1 cellular context compared by ENCODE assay signal in the genomic region with DNA sequence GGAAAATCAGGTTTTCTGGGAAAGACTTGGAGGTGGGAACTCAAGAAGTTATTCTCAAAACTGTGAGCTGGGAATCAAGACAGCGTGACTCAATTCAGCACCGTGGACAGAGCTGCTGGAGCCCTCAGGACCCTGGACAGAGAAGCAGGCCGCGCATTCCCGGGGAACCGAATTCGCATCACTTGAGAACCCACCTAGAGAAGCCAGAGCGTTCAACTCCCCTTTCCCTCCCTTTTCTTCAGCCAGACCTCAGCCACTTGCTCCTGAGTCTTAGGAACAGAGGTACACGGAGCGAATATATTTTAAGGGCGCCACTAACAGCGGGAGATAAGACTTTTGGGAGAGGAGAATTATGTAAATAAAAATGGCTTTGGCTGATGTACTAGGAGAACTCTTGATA.
A peak's percentile ranks its signal among the peaks of the same experiment; 100 is the strongest.
TF ChIP-seq lines count a peak whose summit lies in the region.

No MANE protein-coding gene starts in this region.

TF ChIP-seq in HepG2, 621 proteins besides CTCF, POLR2A, EP300 and RAD21 (continued from another document and continues in another):
- TF ChIP-seq TCF7L2 (IDR thresholded peaks at IDR 0.05; ENCODE audit: low read depth, low read length) (no peak), CCAR2 (optimal IDR thresholded peaks at IDR 0.05; ENCODE audit: low read depth, low read length) (no peak), ZNF816 (CRISPR knock-in tag; IDR thresholded peaks at IDR 0.05; ENCODE audit: borderline replicate concordance) (peak; percentile 100), SP5 (CRISPR knock-in tag; IDR thresholded peaks at IDR 0.05; ENCODE audit: borderline replicate concordance, low read depth) (peak; percentile 92), ZNF367 (CRISPR knock-in tag; IDR thresholded peaks at IDR 0.05; ENCODE audit: borderline replicate concordance) (peak; percentile 100), TSC22D2 (CRISPR knock-in tag; IDR thresholded peaks at IDR 0.05; ENCODE audit: borderline replicate concordance) (peak; percentile 100), STAT6 (CRISPR knock-in tag; IDR thresholded peaks at IDR 0.05; ENCODE audit: borderline replicate concordance) (peak; percentile 95), MAFG (CRISPR knock-in tag; IDR thresholded peaks at IDR 0.05) (peak; percentile 88), RELA (CRISPR knock-in tag; IDR thresholded peaks at IDR 0.05) (peak; percentile 99), RNF219 (CRISPR knock-in tag; IDR thresholded peaks at IDR 0.05) (peak; percentile 100), NCOA2 (CRISPR knock-in tag; IDR thresholded peaks at IDR 0.05) (peak; percentile 98), KLF15 (CRISPR knock-in tag; IDR thresholded peaks at IDR 0.05; ENCODE audit: borderline replicate concordance) (peak; percentile 100), MYC (CRISPR knock-in tag; IDR thresholded peaks at IDR 0.05; ENCODE audit: borderline replicate concordance) (peak; percentile 95), MIER3 (CRISPR knock-in tag; IDR thresholded peaks at IDR 0.05; ENCODE audit: borderline replicate concordance) (peak; percentile 100), RXRB (CRISPR knock-in tag; IDR thresholded peaks at IDR 0.05; ENCODE audit: borderline replicate concordance) (peak; percentile 99), ZNF383 (CRISPR knock-in tag; IDR thresholded peaks at IDR 0.05; ENCODE audit: borderline replicate concordance) (no peak), ZNF496 (CRISPR knock-in tag; IDR thresholded peaks at IDR 0.05; ENCODE audit: insufficient replicate concordance) (peak; percentile 84), PLRG1 (conservative IDR thresholded peaks at IDR 0.05) (no peak), ZNF503 (CRISPR knock-in tag; IDR thresholded peaks at IDR 0.05) (peak; percentile 99), CERS6 (CRISPR knock-in tag; IDR thresholded peaks at IDR 0.05) (peak; percentile 100), KMT2B (CRISPR knock-in tag; IDR thresholded peaks at IDR 0.05) (peak; percentile 99), SAP130 (CRISPR knock-in tag; IDR thresholded peaks at IDR 0.05; ENCODE audit: low read depth) (peak; percentile 100), ZNF230 (CRISPR knock-in tag; IDR thresholded peaks at IDR 0.05) (peak; percentile 100), ZNF879 (CRISPR knock-in tag; IDR thresholded peaks at IDR 0.05) (peak; percentile 100), ZNF264 (CRISPR knock-in tag; IDR thresholded peaks at IDR 0.05) (peak; percentile 100), SNAPC2 (CRISPR knock-in tag; IDR thresholded peaks at IDR 0.05) (peak; percentile 99), CAMTA2 (CRISPR knock-in tag; IDR thresholded peaks at IDR 0.05; ENCODE audit: borderline replicate concordance) (peak; percentile 100), U2AF1 (optimal IDR thresholded peaks at IDR 0.05; ENCODE audit: low read depth, low read length) (no peak), NFYC (CRISPR knock-in tag; IDR thresholded peaks at IDR 0.05) (peak; percentile 76), RARG (CRISPR knock-in tag; IDR thresholded peaks at IDR 0.05; ENCODE audit: low read depth) (peak; percentile 100), PCBP2 (optimal IDR thresholded peaks at IDR 0.05; ENCODE audit: low read depth, low read length, poor library complexity, severe bottlenecking) (no peak), ZNF260 (CRISPR knock-in tag; IDR thresholded peaks at IDR 0.05; ENCODE audit: borderline replicate concordance, low read depth) (no peak), ZNF629 (CRISPR knock-in tag; conservative IDR thresholded peaks at IDR 0.05) (peak; percentile 84), MTF1 (CRISPR knock-in tag; IDR thresholded peaks at IDR 0.05) (peak; percentile 99), ZSCAN9 (CRISPR knock-in tag; IDR thresholded peaks at IDR 0.05; ENCODE audit: borderline replicate concordance) (peak; percentile 100), THAP7 (CRISPR knock-in tag; IDR thresholded peaks at IDR 0.05) (peak; percentile 98), FOXC1 (CRISPR knock-in tag; IDR thresholded peaks at IDR 0.05; ENCODE audit: borderline replicate concordance) (peak; percentile 100), ATM (IDR thresholded peaks at IDR 0.05; ENCODE audit: borderline replicate concordance) (no peak), MTA1 (CRISPR knock-in tag; IDR thresholded peaks at IDR 0.05; ENCODE audit: borderline replicate concordance) (peak; percentile 89; the same call in 1 of the 2 replicates), RORA (CRISPR knock-in tag; IDR thresholded peaks at IDR 0.05) (peak; percentile 98), ZNF510 (CRISPR knock-in tag; IDR thresholded peaks at IDR 0.05; ENCODE audit: low read depth) (peak; percentile 100), SMARCC2 (IDR thresholded peaks at IDR 0.05) (no peak), RCOR2 (CRISPR knock-in tag; IDR thresholded peaks at IDR 0.05) (peak; percentile 97), ZSCAN20 (CRISPR knock-in tag; IDR thresholded peaks at IDR 0.05; ENCODE audit: borderline replicate concordance) (peak; percentile 100), MED1 (CRISPR knock-in tag; IDR thresholded peaks at IDR 0.05) (peak; percentile 96), ZNF354B (CRISPR knock-in tag; IDR thresholded peaks at IDR 0.05) (peak; percentile 100)
- TF ChIP-seq, protein P1, sequence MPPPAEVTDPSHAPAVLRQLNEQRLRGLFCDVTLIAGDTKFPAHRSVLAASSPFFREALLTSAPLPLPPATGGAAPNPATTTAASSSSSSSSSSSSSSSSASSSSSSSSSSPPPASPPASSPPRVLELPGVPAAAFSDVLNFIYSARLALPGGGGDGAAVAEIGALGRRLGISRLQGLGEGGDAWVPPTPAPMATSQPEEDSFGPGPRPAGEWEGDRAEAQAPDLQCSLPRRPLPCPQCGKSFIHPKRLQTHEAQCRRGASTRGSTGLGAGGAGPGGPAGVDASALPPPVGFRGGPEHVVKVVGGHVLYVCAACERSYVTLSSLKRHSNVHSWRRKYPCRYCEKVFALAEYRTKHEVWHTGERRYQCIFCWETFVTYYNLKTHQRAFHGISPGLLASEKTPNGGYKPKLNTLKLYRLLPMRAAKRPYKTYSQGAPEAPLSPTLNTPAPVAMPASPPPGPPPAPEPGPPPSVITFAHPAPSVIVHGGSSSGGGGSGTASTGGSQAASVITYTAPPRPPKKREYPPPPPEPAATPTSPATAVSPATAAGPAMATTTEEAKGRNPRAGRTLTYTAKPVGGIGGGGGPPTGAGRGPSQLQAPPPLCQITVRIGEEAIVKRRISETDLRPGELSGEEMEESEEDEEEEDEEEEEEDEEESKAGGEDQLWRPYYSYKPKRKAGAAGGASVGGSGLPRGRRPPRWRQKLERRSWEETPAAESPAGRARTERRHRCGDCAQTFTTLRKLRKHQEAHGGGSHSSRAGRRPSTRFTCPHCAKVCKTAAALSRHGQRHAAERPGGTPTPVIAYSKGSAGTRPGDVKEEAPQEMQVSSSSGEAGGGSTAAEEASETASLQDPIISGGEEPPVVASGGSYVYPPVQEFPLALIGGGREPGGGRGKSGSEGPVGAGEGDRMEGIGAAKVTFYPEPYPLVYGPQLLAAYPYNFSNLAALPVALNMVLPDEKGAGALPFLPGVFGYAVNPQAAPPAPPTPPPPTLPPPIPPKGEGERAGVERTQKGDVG (CRISPR knock-in tag; IDR thresholded peaks at IDR 0.05; ENCODE audit: borderline replicate concordance), result peak; percentile 100
- TF ChIP-seq, protein P2, sequence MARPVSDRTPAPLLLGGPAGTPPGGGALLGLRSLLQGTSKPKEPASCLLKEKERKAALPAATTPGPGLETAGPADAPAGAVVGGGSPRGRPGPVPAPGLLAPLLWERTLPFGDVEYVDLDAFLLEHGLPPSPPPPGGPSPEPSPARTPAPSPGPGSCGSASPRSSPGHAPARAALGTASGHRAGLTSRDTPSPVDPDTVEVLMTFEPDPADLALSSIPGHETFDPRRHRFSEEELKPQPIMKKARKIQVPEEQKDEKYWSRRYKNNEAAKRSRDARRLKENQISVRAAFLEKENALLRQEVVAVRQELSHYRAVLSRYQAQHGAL (CRISPR knock-in tag; IDR thresholded peaks at IDR 0.05; ENCODE audit: not compliant biosample characterization), result peak; percentile 100
- TF ChIP-seq, protein P3, sequence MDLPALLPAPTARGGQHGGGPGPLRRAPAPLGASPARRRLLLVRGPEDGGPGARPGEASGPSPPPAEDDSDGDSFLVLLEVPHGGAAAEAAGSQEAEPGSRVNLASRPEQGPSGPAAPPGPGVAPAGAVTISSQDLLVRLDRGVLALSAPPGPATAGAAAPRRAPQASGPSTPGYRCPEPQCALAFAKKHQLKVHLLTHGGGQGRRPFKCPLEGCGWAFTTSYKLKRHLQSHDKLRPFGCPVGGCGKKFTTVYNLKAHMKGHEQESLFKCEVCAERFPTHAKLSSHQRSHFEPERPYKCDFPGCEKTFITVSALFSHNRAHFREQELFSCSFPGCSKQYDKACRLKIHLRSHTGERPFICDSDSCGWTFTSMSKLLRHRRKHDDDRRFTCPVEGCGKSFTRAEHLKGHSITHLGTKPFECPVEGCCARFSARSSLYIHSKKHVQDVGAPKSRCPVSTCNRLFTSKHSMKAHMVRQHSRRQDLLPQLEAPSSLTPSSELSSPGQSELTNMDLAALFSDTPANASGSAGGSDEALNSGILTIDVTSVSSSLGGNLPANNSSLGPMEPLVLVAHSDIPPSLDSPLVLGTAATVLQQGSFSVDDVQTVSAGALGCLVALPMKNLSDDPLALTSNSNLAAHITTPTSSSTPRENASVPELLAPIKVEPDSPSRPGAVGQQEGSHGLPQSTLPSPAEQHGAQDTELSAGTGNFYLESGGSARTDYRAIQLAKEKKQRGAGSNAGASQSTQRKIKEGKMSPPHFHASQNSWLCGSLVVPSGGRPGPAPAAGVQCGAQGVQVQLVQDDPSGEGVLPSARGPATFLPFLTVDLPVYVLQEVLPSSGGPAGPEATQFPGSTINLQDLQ (CRISPR knock-in tag; IDR thresholded peaks at IDR 0.05), result peak; percentile 99
- TF ChIP-seq, protein P4, sequence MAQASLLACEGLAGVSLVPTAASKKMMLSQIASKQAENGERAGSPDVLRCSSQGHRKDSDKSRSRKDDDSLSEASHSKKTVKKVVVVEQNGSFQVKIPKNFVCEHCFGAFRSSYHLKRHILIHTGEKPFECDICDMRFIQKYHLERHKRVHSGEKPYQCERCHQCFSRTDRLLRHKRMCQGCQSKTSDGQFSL (CRISPR knock-in tag; IDR thresholded peaks at IDR 0.05), result peak; percentile 96
